9 cellular contexts compared by ENCODE assay signal in the genomic region with DNA sequence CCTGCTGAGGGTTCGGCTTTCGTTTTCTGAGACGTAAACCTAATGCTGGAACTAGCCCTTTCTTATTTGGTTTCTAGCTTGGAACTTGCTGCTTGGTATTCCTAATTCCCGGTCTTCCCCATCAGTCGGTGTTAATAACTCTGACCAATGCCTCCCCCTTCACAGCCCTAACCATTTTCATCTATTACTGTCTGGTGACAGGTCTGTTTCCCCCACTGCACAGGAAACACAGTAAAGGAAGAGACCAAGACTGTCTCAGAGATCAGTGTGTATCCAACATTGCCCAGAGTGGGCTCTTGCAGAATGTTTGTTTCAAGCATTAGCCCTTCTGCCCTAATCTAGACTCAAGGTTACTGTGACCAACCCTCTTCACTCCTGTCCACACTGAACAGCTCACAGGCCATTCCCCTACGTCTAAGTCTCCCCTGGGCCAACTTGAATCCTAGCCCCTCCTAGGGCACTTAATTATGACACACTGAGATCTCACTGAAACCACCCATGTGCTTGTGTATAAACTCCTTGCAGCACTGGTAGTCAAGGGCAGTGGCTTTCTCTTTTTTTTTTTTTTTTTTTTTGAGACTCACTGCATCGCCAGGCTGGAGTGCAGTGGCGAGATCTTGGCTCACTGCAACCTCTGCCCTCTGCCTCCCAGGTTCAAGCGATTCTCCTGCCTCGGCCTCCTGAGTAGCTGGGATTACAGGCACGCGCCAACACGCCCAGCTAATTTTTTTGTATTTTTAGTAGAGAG. TPM values are rescaled to one million over a fixed set of nuclear protein-coding genes. Genes with fewer than 3 reads are reported as not detected.
A peak's percentile ranks its signal among the peaks of the same experiment; 100 is the strongest.
DNase-seq lines count a peak whose midpoint lies in the region; ATAC-seq lines count a peak whose summit lies in the region.
"Had no signal": no experiment of that assay in that cellular context is flagged by ENCODE, and none has a peak within 500 bp of the region (broad histone marks: within the 10 kb centered on the region; RNA-seq: fewer than 3 reads in every experiment).

No MANE protein-coding gene starts in this region.

- no peak for ATAC-seq in stimulated activated naive CD8-positive, alpha-beta T cell treated with anti-CD3 and anti-CD28 coated beads, Interleukin-15, Interleukin-2, amounts not matched to agents 100 U/mL and 50 U/mL, for 24 hours

- no peaks in the 10 kb centered on the region for H3K27me3 ChIP-seq in mucosa of rectum (ENCODE audit: control insufficient read depth in 2 of 2, insufficient read depth in 2 of 2, low read length in 2 of 2)

- H3K9me3 Mint-ChIP-seq in stimulated activated naive CD8-positive, alpha-beta T cell treated with anti-CD3 and anti-CD28 coated beads, Interleukin-15, Interleukin-2, amounts not matched to agents 100 ng/mL and 50 ng/mL, for 24 hours: no peaks in the 10 kb centered on the region
- H3K9me3 Mint-ChIP-seq in activated naive CD8-positive, alpha-beta T cell treated with anti-CD3 and anti-CD28 coated beads for 36 hours: no peaks in the 10 kb centered on the region

- peak overlapping the region; percentile 85 for H3K27ac Mint-ChIP-seq in stimulated activated naive CD8-positive, alpha-beta T cell treated with anti-CD3 and anti-CD28 coated beads, Interleukin-15, Interleukin-2, amounts not matched to agents 100 ng/mL and 50 ng/mL, for 24 hours
- peak overlapping the region; percentile 39 for H3K27ac Mint-ChIP-seq in activated naive CD8-positive, alpha-beta T cell treated with anti-CD3 and anti-CD28 coated beads for 36 hours

- peak overlapping the region in 1 of 2 donors; percentile 7 for H3K27ac ChIP-seq in mucosa of rectum (ENCODE audit: low read depth in 2 of 2, low read length in 2 of 2)

- H3K4me1 ChIP-seq in mucosa of rectum (ENCODE audit: control insufficient read depth in 2 of 2, insufficient read depth in 2 of 2, low read length in 2 of 2): peaks cover 19 to 24% of the 10 kb centered on the region in 2 donors

- DNase-seq in stimulated activated naive CD8-positive, alpha-beta T cell treated with anti-CD3 and anti-CD28 coated beads, Interleukin-15, Interleukin-2, amounts not matched to agents 100 U/mL and 50 U/mL, for 24 hours: no peak
- DNase-seq in activated naive CD8-positive, alpha-beta T cell treated with anti-CD3 and anti-CD28 coated beads for 36 hours: no peak
- DNase-seq in DMS53 treated with DMSO at 0.1 percent for 48 hours (lab: John Stamatoyannopoulos, UW; ENCODE audit: unreplicated experiment): no peak
- no peak for DNase-seq in glomerular visceral epithelial cell (ENCODE audit: extremely low spot score)
- no peak for DNase-seq in hepatic stellate cell (ENCODE audit: low spot score)
- no peak for DNase-seq in AML-193 (lab: John Stamatoyannopoulos, UW)
- DNase-seq: kidney had no signal

- H3K36me3 ChIP-seq in mucosa of rectum (ENCODE audit: control insufficient read depth in 2 of 2, insufficient read depth in 2 of 2, low read length in 2 of 2): peaks cover 0 to 3% of the 10 kb centered on the region in 2 donors

- H3K4me3 ChIP-seq in mucosa of rectum (ENCODE audit: low read length in 2 of 2): no peak overlapping the region

- no peaks in the 10 kb centered on the region for H3K27me3 Mint-ChIP-seq in stimulated activated naive CD8-positive, alpha-beta T cell treated with anti-CD3 and anti-CD28 coated beads, Interleukin-15, Interleukin-2, amounts not matched to agents 100 ng/mL and 50 ng/mL, for 24 hours
- H3K27me3 Mint-ChIP-seq in activated naive CD8-positive, alpha-beta T cell treated with anti-CD3 and anti-CD28 coated beads for 36 hours: no peaks in the 10 kb centered on the region

- H3K9ac ChIP-seq in mucosa of rectum (ENCODE audit: low read depth in 1 of 2, low read length in 2 of 2): peak overlapping the region; percentile 19 to 82

- H3K9me3 ChIP-seq in mucosa of rectum (ENCODE audit: control insufficient read depth in 2 of 2, low read length in 2 of 2): no peaks in the 10 kb centered on the region

- peaks cover 40% of the 10 kb centered on the region for H3K4me1 Mint-ChIP-seq in stimulated activated naive CD8-positive, alpha-beta T cell treated with anti-CD3 and anti-CD28 coated beads, Interleukin-15, Interleukin-2, amounts not matched to agents 100 ng/mL and 50 ng/mL, for 24 hours (ENCODE audit: low read depth)
- H3K4me1 Mint-ChIP-seq in activated naive CD8-positive, alpha-beta T cell treated with anti-CD3 and anti-CD28 coated beads for 36 hours: peaks cover 33% of the 10 kb centered on the region

- peak overlapping the region; percentile 40 for H3K4me3 Mint-ChIP-seq in stimulated activated naive CD8-positive, alpha-beta T cell treated with anti-CD3 and anti-CD28 coated beads, Interleukin-15, Interleukin-2, amounts not matched to agents 100 ng/mL and 50 ng/mL, for 24 hours
- H3K4me3 Mint-ChIP-seq in activated naive CD8-positive, alpha-beta T cell treated with anti-CD3 and anti-CD28 coated beads for 36 hours: no peak overlapping the region

- H3K36me3 Mint-ChIP-seq in stimulated activated naive CD8-positive, alpha-beta T cell treated with anti-CD3 and anti-CD28 coated beads, Interleukin-15, Interleukin-2, amounts not matched to agents 100 ng/mL and 50 ng/mL, for 24 hours (ENCODE audit: low read depth): peaks cover 5% of the 10 kb centered on the region
- H3K36me3 Mint-ChIP-seq in activated naive CD8-positive, alpha-beta T cell treated with anti-CD3 and anti-CD28 coated beads for 36 hours: peaks cover 4% of the 10 kb centered on the region

RNA-seq across cellular contexts. Expression of a gene that starts 1.7 kb away (rescaled TPM):
- total RNA-seq in activated naive CD8-positive, alpha-beta T cell treated with anti-CD3 and anti-CD28 coated beads for 36 hours: 100 to 1,000 TPM; 139 to 141 TPM
